ENCODE assay signal across 1 cellular context in genomic region chr17:42920922-42921321, GRCh38.
TF ChIP-seq lines count a peak whose summit lies in the region.

No MANE protein-coding gene starts in this region.

TF ChIP-seq in HepG2, 621 proteins besides CTCF, POLR2A, EP300 and RAD21 (continued from another document and continues in another):
- TF ChIP-seq ZNF142 (CRISPR knock-in tag; IDR thresholded peaks at IDR 0.05) (no peak), ZNF441 (CRISPR knock-in tag; IDR thresholded peaks at IDR 0.05; ENCODE audit: borderline replicate concordance) (no peak), FOXP1 (IDR thresholded peaks at IDR 0.05) (no peak), FOXP1 (CRISPR knock-in tag; IDR thresholded peaks at IDR 0.05) (peak; percentile 43; the same call in 1 of the 2 replicates), DZIP1 (CRISPR knock-in tag; IDR thresholded peaks at IDR 0.05) (no peak), ZNF367 (CRISPR knock-in tag; IDR thresholded peaks at IDR 0.05; ENCODE audit: borderline replicate concordance) (no peak), EEA1 (CRISPR knock-in tag; IDR thresholded peaks at IDR 0.05; ENCODE audit: borderline replicate concordance) (no peak), ZNF460 (CRISPR knock-in tag; IDR thresholded peaks at IDR 0.05; ENCODE audit: borderline replicate concordance) (no peak), ZNF256 (CRISPR knock-in tag; conservative IDR thresholded peaks at IDR 0.05) (no peak), RFXANK (CRISPR knock-in tag; IDR thresholded peaks at IDR 0.05) (no peak), HNF4G (IDR thresholded peaks at IDR 0.05; ENCODE audit: borderline replicate concordance, low read depth, low read length) (no peak), HNF4G (CRISPR knock-in tag; IDR thresholded peaks at IDR 0.05; ENCODE audit: borderline replicate concordance, low read depth) (no peak), ZNF44 (CRISPR knock-in tag; IDR thresholded peaks at IDR 0.05) (no peak), ZNF234 (CRISPR knock-in tag; conservative IDR thresholded peaks at IDR 0.05) (no peak), ZNF761 (CRISPR knock-in tag; conservative IDR thresholded peaks at IDR 0.05) (no peak), JDP2 (CRISPR knock-in tag; IDR thresholded peaks at IDR 0.05; ENCODE audit: borderline replicate concordance) (no peak), ATF2 (CRISPR knock-in tag; IDR thresholded peaks at IDR 0.05) (no peak), ZNF572 (CRISPR knock-in tag; IDR thresholded peaks at IDR 0.05) (no peak), ADNP (CRISPR knock-in tag; IDR thresholded peaks at IDR 0.05) (no peak), MYPOP (CRISPR knock-in tag; IDR thresholded peaks at IDR 0.05) (no peak), IRF1 (CRISPR knock-in tag; IDR thresholded peaks at IDR 0.05; ENCODE audit: low read depth) (no peak), ZSCAN20 (CRISPR knock-in tag; IDR thresholded peaks at IDR 0.05; ENCODE audit: borderline replicate concordance) (no peak), NFIC (IDR thresholded peaks at IDR 0.05; ENCODE audit: low read length) (peak; percentile 82), GFI1 (CRISPR knock-in tag; IDR thresholded peaks at IDR 0.05; ENCODE audit: borderline replicate concordance) (peak; percentile 79; the same call in 1 of the 2 replicates), MIER2 (CRISPR knock-in tag; IDR thresholded peaks at IDR 0.05) (no peak), MIXL1 (CRISPR knock-in tag; IDR thresholded peaks at IDR 0.05) (0 out of 2 replicates have a peak, but pooled peaks have one; percentile 50), SNAPC5 (CRISPR knock-in tag; IDR thresholded peaks at IDR 0.05; ENCODE audit: borderline replicate concordance) (no peak), ZFYVE20 (CRISPR knock-in tag; IDR thresholded peaks at IDR 0.05; ENCODE audit: borderline replicate concordance, low read depth) (no peak), ZBTB26 (CRISPR knock-in tag; IDR thresholded peaks at IDR 0.05; ENCODE audit: borderline replicate concordance) (no peak), CSRNP2 (CRISPR knock-in tag; conservative IDR thresholded peaks at IDR 0.05; ENCODE audit: low read depth) (no peak), POGK (CRISPR knock-in tag; conservative IDR thresholded peaks at IDR 0.05) (no peak), THAP9 (CRISPR knock-in tag; IDR thresholded peaks at IDR 0.05; ENCODE audit: borderline replicate concordance) (no peak), MLX (CRISPR knock-in tag; IDR thresholded peaks at IDR 0.05) (peak; percentile 86), ZNF543 (CRISPR knock-in tag; IDR thresholded peaks at IDR 0.05) (0 out of 2 replicates have a peak, but pooled peaks have one; percentile 8), YY1 (IDR thresholded peaks at IDR 0.05; ENCODE audit: insufficient read depth, insufficient replicate concordance, low read depth, low read length) (no peak), HDAC1 (CRISPR knock-in tag; IDR thresholded peaks at IDR 0.05) (no peak), ZNF317 (CRISPR knock-in tag; IDR thresholded peaks at IDR 0.05) (no peak), ZNF253 (CRISPR knock-in tag; IDR thresholded peaks at IDR 0.05; ENCODE audit: borderline replicate concordance) (no peak)
